Comparison of ENCODE assay signal across 27 cellular contexts in genomic region chr4:13515268-13515667, GRCh38. TPM values are rescaled to one million over a fixed set of nuclear protein-coding genes. Genes with fewer than 3 reads are reported as not detected.
"Had no signal": no experiment of that assay in that cellular context is flagged by ENCODE, and none has a peak within 500 bp of the region (broad histone marks: within the 10 kb centered on the region; RNA-seq: fewer than 3 reads in every experiment).

No MANE protein-coding gene starts in this region.

- H2AFZ ChIP-seq: hepatocyte had no signal

- H3K4me3 ChIP-seq: ascending aorta, breast epithelium, cardiac muscle cell, colonic mucosa, esophagus squamous epithelium, gastroesophageal sphincter, heart right ventricle, hepatocyte had no signal

- H3K27ac Mint-ChIP-seq: activated CD4-positive, alpha-beta memory T cell treated with anti-CD3 and anti-CD28 coated beads, Interleukin-2, amount 10 ng/mL, durations not matched to agents 7 days and 5 days; activated naive CD4-positive, alpha-beta T cell treated with anti-CD3 and anti-CD28 coated beads, Interleukin-2, amount 10 ng/mL, durations not matched to agents 7 days and 5 days; activated naive CD4-positive, alpha-beta T cell treated with anti-CD3 and anti-CD28 coated beads, Interleukin-2, amount 50 U/mL, for 72 hours; activated naive CD8-positive, alpha-beta T cell treated with anti-CD3 and anti-CD28 coated beads, Interleukin-2, amount 10 ng/mL, durations not matched to agents 7 days and 5 days; activated T-cell treated with anti-CD3 and anti-CD28 coated beads, Interleukin-2, amount 50 U/mL, for 24 hours; activated T-cell treated with anti-CD3 and anti-CD28 coated beads, Interleukin-2, amount 50 U/mL, for 72 hours; brain had no signal

- H3K36me3 Mint-ChIP-seq: activated naive CD4-positive, alpha-beta T cell treated with anti-CD3 and anti-CD28 coated beads, Interleukin-2, amount 10 ng/mL, durations not matched to agents 7 days and 5 days; activated naive CD4-positive, alpha-beta T cell treated with anti-CD3 and anti-CD28 coated beads, Interleukin-2, amount 50 U/mL, for 72 hours; brain had no signal

- H3K4me3 Mint-ChIP-seq: activated CD4-positive, alpha-beta memory T cell treated with anti-CD3 and anti-CD28 coated beads, Interleukin-2, amount 10 ng/mL, durations not matched to agents 7 days and 5 days; activated naive CD4-positive, alpha-beta T cell treated with anti-CD3 and anti-CD28 coated beads, Interleukin-2, amount 10 ng/mL, durations not matched to agents 7 days and 5 days; activated naive CD8-positive, alpha-beta T cell treated with anti-CD3 and anti-CD28 coated beads, Interleukin-2, amount 10 ng/mL, durations not matched to agents 7 days and 5 days; activated T-cell treated with anti-CD3 and anti-CD28 coated beads, Interleukin-2, amount 50 U/mL, for 24 hours; activated T-cell treated with anti-CD3 and anti-CD28 coated beads, Interleukin-2, amount 50 U/mL, for 72 hours had no signal

- H3K79me2 ChIP-seq: hepatocyte had no signal

- H3K4me1 ChIP-seq: ascending aorta, breast epithelium, colonic mucosa, esophagus squamous epithelium, gastroesophageal sphincter, heart right ventricle had no signal

- ATAC-seq: activated naive CD4-positive, alpha-beta T cell treated with anti-CD3 and anti-CD28 coated beads, Interleukin-2, amount 50 U/mL, for 72 hours; activated T-cell treated with anti-CD3 and anti-CD28 coated beads, Interleukin-2, amount 50 U/mL, for 72 hours; gastroesophageal sphincter; heart right ventricle had no signal

- H3K9me3 Mint-ChIP-seq: activated CD4-positive, alpha-beta memory T cell treated with anti-CD3 and anti-CD28 coated beads, Interleukin-2, amount 10 ng/mL, durations not matched to agents 7 days and 5 days; activated naive CD4-positive, alpha-beta T cell treated with anti-CD3 and anti-CD28 coated beads, Interleukin-2, amount 10 ng/mL, durations not matched to agents 7 days and 5 days; activated naive CD4-positive, alpha-beta T cell treated with anti-CD3 and anti-CD28 coated beads, Interleukin-2, amount 50 U/mL, for 72 hours; activated naive CD8-positive, alpha-beta T cell treated with anti-CD3 and anti-CD28 coated beads, Interleukin-2, amount 10 ng/mL, durations not matched to agents 7 days and 5 days; activated T-cell treated with anti-CD3 and anti-CD28 coated beads, Interleukin-2, amount 50 U/mL, for 24 hours; activated T-cell treated with anti-CD3 and anti-CD28 coated beads, Interleukin-2, amount 50 U/mL, for 72 hours; brain had no signal

- H3K4me2 ChIP-seq: hepatocyte had no signal

- H3K27me3 ChIP-seq: ascending aorta, colonic mucosa had no signal

- H3K4me1 Mint-ChIP-seq: activated CD4-positive, alpha-beta memory T cell treated with anti-CD3 and anti-CD28 coated beads, Interleukin-2, amount 10 ng/mL, durations not matched to agents 7 days and 5 days; activated naive CD4-positive, alpha-beta T cell treated with anti-CD3 and anti-CD28 coated beads, Interleukin-2, amount 10 ng/mL, durations not matched to agents 7 days and 5 days; activated naive CD8-positive, alpha-beta T cell treated with anti-CD3 and anti-CD28 coated beads, Interleukin-2, amount 10 ng/mL, durations not matched to agents 7 days and 5 days; brain had no signal

- H3K36me3 ChIP-seq: ascending aorta, breast epithelium, cardiac muscle cell, colonic mucosa, esophagus squamous epithelium, gastroesophageal sphincter, heart right ventricle had no signal

- H3K27ac ChIP-seq: ascending aorta, breast epithelium, cardiac muscle cell, colonic mucosa, epithelial cell of prostate, esophagus squamous epithelium, gastroesophageal sphincter, heart right ventricle, hepatocyte had no signal

- DNase-seq: activated CD4-positive, alpha-beta memory T cell treated with anti-CD3 and anti-CD28 coated beads, Interleukin-2, amount 10 ng/mL, durations not matched to agents 7 days and 5 days; activated CD4-positive, alpha-beta T cell treated with anti-CD3 and anti-CD28 coated beads for 48 hours; activated CD8-positive, alpha-beta memory T cell treated with anti-CD3 and anti-CD28 coated beads, Interleukin-2, amount 50 U/mL, for 48 hours; activated gamma-delta T cell; activated naive CD4-positive, alpha-beta T cell; activated naive CD4-positive, alpha-beta T cell treated with anti-CD3 and anti-CD28 coated beads, Interleukin-2, amount 10 ng/mL, durations not matched to agents 7 days and 5 days; activated naive CD8-positive, alpha-beta T cell treated with anti-CD3 and anti-CD28 coated beads, Interleukin-2, amount 10 ng/mL, durations not matched to agents 7 days and 5 days; activated T-cell treated with anti-CD3 and anti-CD28 coated beads for 4 hours; activated T-cell treated with anti-CD3 and anti-CD28 coated beads, Interleukin-2, amount 50 U/mL, for 24 hours; activated T-cell treated with anti-CD3 and anti-CD28 coated beads, Interleukin-2, amount 50 U/mL, for 72 hours; central memory CD4-positive, alpha-beta T cell; cerebellar nuclear complex; colonic mucosa; effector CD8-positive, alpha-beta T cell; esophagus squamous epithelium; foreskin melanocyte; heart right ventricle had no signal

- H3K9me3 ChIP-seq: ascending aorta, breast epithelium, colonic mucosa, esophagus squamous epithelium, gastroesophageal sphincter, heart right ventricle had no signal

RNA-seq across cellular contexts. Expression of gene NKX3-2, which starts 29.0 kb away (rescaled TPM):
- total RNA-seq: activated CD4-positive, alpha-beta memory T cell treated with anti-CD3 and anti-CD28 coated beads, Interleukin-2, amount 10 ng/mL, durations not matched to agents 7 days and 5 days; activated naive CD4-positive, alpha-beta T cell treated with anti-CD3 and anti-CD28 coated beads, Interleukin-2, amount 50 U/mL, for 72 hours; activated naive CD8-positive, alpha-beta T cell treated with anti-CD3 and anti-CD28 coated beads, Interleukin-2, amount 10 ng/mL, durations not matched to agents 7 days and 5 days; activated T-cell treated with anti-CD3 and anti-CD28 coated beads, Interleukin-2, amount 50 U/mL, for 72 hours; ascending aorta; endothelial cell of umbilical vein; glomerular endothelial cell; heart right ventricle had no signal
- polyA plus RNA-seq: cardiac muscle cell, endothelial cell of umbilical vein, heart right ventricle had no signal
